Comparison of ENCODE assay signal across 27 cellular contexts in genomic region chr1:218634212-218634611, GRCh38.
"Had no signal": no experiment of that assay in that cellular context is flagged by ENCODE, and none has a peak within 500 bp of the region (broad histone marks: within the 10 kb centered on the region; RNA-seq: fewer than 3 reads in every experiment).

No MANE protein-coding gene starts in this region.

- H3K27ac ChIP-seq: dorsolateral prefrontal cortex, gastroesophageal sphincter, heart left ventricle, parathyroid adenoma, psoas muscle, sigmoid colon, spleen, testis, tibial artery, vagina had no signal

- H2AFZ ChIP-seq: parathyroid adenoma had no signal

- H3K27ac Mint-ChIP-seq: naive thymus-derived CD4-positive, alpha-beta T cell; nephron; neural progenitor cell; stimulated activated memory B cell treated with anti-CD40 and anti-IgM and Interleukin-4, amounts not matched to agents 10 μg/mL and 1 μg/mL and 100 μg/mL, for 72 hours had no signal

- H3K9me3 ChIP-seq: psoas muscle, testis, vagina had no signal

- H3K36me3 ChIP-seq: gastroesophageal sphincter, heart left ventricle, neural progenitor cell, sigmoid colon, spleen, tibial artery, vagina had no signal

- ATAC-seq: gastroesophageal sphincter; naive thymus-derived CD4-positive, alpha-beta T cell; psoas muscle; right cardiac atrium; stimulated activated memory B cell treated with anti-CD40 and anti-IgM and Interleukin-4, amounts not matched to agents 10 μg/mL and 1 μg/mL and 100 μg/mL, for 72 hours; stimulated activated naive CD8-positive, alpha-beta T cell treated with anti-CD3 and anti-CD28 coated beads, Interleukin-15, Interleukin-2, amounts not matched to agents 100 U/mL and 50 U/mL, for 24 hours had no signal

- FAIRE-seq: islet of Langerhans had no signal

- H3K4me1 Mint-ChIP-seq: naive thymus-derived CD4-positive, alpha-beta T cell; nephron; neural progenitor cell; stimulated activated memory B cell treated with anti-CD40 and anti-IgM and Interleukin-4, amounts not matched to agents 10 μg/mL and 1 μg/mL and 100 μg/mL, for 72 hours had no signal

- H3K79me2 ChIP-seq: parathyroid adenoma had no signal

- H3K4me3 Mint-ChIP-seq: naive thymus-derived CD4-positive, alpha-beta T cell; nephron; neural progenitor cell; stimulated activated memory B cell treated with anti-CD40 and anti-IgM and Interleukin-4, amounts not matched to agents 10 μg/mL and 1 μg/mL and 100 μg/mL, for 72 hours had no signal

- H3K9ac ChIP-seq: neural progenitor cell, parathyroid adenoma had no signal

- DNase-seq: caudate nucleus; cerebellar nuclear complex; dorsolateral prefrontal cortex; effector CD4-positive, alpha-beta T cell; erythroblast; foreskin fibroblast; hippocampal formation; kidney glomerular epithelial cell; midbrain; naive thymus-derived CD4-positive, alpha-beta T cell; right cardiac atrium; sigmoid colon; spleen; stimulated activated CD4-positive, alpha-beta T cell treated with anti-CD3 and anti-CD28 coated beads, Interleukin-4, amount 100 ng/mL, for 4 hours; stimulated activated naive CD8-positive, alpha-beta T cell treated with anti-CD3 and anti-CD28 coated beads, Interleukin-15, Interleukin-2, amounts not matched to agents 100 U/mL and 50 U/mL, for 24 hours; substantia nigra; testis; tibial artery had no signal

- H3K27me3 ChIP-seq: dorsolateral prefrontal cortex, gastroesophageal sphincter, heart left ventricle, neural progenitor cell, sigmoid colon, spleen, testis, tibial artery, vagina had no signal

- H3K4me3 ChIP-seq: dorsolateral prefrontal cortex, gastroesophageal sphincter, heart left ventricle, neural progenitor cell, psoas muscle, sigmoid colon, spleen, testis, tibial artery, vagina had no signal

- H3K36me3 Mint-ChIP-seq: neural progenitor cell; stimulated activated memory B cell treated with anti-CD40 and anti-IgM and Interleukin-4, amounts not matched to agents 10 μg/mL and 1 μg/mL and 100 μg/mL, for 72 hours had no signal

- H3K4me1 ChIP-seq: gastroesophageal sphincter, heart left ventricle, parathyroid adenoma, psoas muscle, sigmoid colon, spleen, testis, tibial artery, vagina had no signal
